Comparison of ENCODE assay signal across 19 cellular contexts in genomic region chr1:32709075-32709474, GRCh38. TPM values are rescaled to one million over a fixed set of nuclear protein-coding genes. Genes with fewer than 3 reads are reported as not detected.
"Had no signal": no experiment of that assay in that cellular context is flagged by ENCODE, and none has a peak within 500 bp of the region (broad histone marks: within the 10 kb centered on the region; RNA-seq: fewer than 3 reads in every experiment).

No MANE protein-coding gene starts in this region.

- H3K27ac ChIP-seq: colonic mucosa, hepatocyte, spleen, suprapubic skin had no signal

- H3K27me3 ChIP-seq: colonic mucosa, hepatocyte, suprapubic skin had no signal

- H3K9me3 ChIP-seq: colonic mucosa, spleen, suprapubic skin had no signal

- H3K36me3 Mint-ChIP-seq: activated naive CD8-positive, alpha-beta T cell treated with anti-CD3 and anti-CD28 coated beads, Interleukin-2, amount 10 ng/mL, durations not matched to agents 7 days and 5 days; brain; type B pancreatic cell had no signal

- H3K36me3 ChIP-seq: colonic mucosa, spleen, suprapubic skin had no signal

- H3K4me3 ChIP-seq: colonic mucosa, hepatocyte, spleen, suprapubic skin had no signal

- H3K4me1 ChIP-seq: colonic mucosa had no signal

- H3K79me2 ChIP-seq: hepatocyte had no signal

- H3K4me2 ChIP-seq: hepatocyte had no signal

- ATAC-seq: esophagus mucosa, sciatic nerve had no signal

- H2AFZ ChIP-seq: hepatocyte had no signal

- H3K4me3 Mint-ChIP-seq: activated CD4-positive, alpha-beta T cell treated with anti-CD3 and anti-CD28 coated beads, Interleukin-2, amount 10 ng/mL, durations not matched to agents 7 days and 5 days; activated naive CD8-positive, alpha-beta T cell treated with anti-CD3 and anti-CD28 coated beads, Interleukin-2, amount 10 ng/mL, durations not matched to agents 7 days and 5 days; activated T-helper 1 cell treated with anti-CD3 and anti-CD28 coated beads, Interleukin-12 subunit alpha, Interleukin-12 subunit beta, Interleukin-2, Interleukin-4 antibody, amounts not matched to agents 30 ng/mL and 10 ng/mL and 1 ng/mL, durations not matched to agents 14 hours and 24 hours and 36 hours; brain; stimulated activated naive CD8-positive, alpha-beta T cell treated with anti-CD3 and anti-CD28 coated beads, Interleukin-15, Interleukin-2, amounts not matched to agents 100 ng/mL and 50 ng/mL, for 24 hours; type B pancreatic cell had no signal

- H3K9me3 Mint-ChIP-seq: activated CD4-positive, alpha-beta T cell treated with anti-CD3 and anti-CD28 coated beads, Interleukin-2, amount 10 ng/mL, durations not matched to agents 7 days and 5 days; activated naive CD8-positive, alpha-beta T cell treated with anti-CD3 and anti-CD28 coated beads, Interleukin-2, amount 10 ng/mL, durations not matched to agents 7 days and 5 days; activated T-helper 1 cell treated with anti-CD3 and anti-CD28 coated beads, Interleukin-12 subunit alpha, Interleukin-12 subunit beta, Interleukin-2, Interleukin-4 antibody, amounts not matched to agents 30 ng/mL and 10 ng/mL and 1 ng/mL, durations not matched to agents 14 hours and 24 hours and 36 hours; brain; stimulated activated naive CD8-positive, alpha-beta T cell treated with anti-CD3 and anti-CD28 coated beads, Interleukin-15, Interleukin-2, amounts not matched to agents 100 ng/mL and 50 ng/mL, for 24 hours; type B pancreatic cell had no signal

- H3K27me3 Mint-ChIP-seq: type B pancreatic cell had no signal

- H3K4me1 Mint-ChIP-seq: activated naive CD8-positive, alpha-beta T cell treated with anti-CD3 and anti-CD28 coated beads, Interleukin-2, amount 10 ng/mL, durations not matched to agents 7 days and 5 days had no signal

- DNase-seq: activated CD4-positive, alpha-beta T cell treated with anti-CD3 and anti-CD28 coated beads, Interleukin-2, amount 10 ng/mL, durations not matched to agents 7 days and 5 days; activated CD4-positive, CD25-positive, alpha-beta regulatory T cell; activated CD8-positive, alpha-beta memory T cell treated with anti-CD3 and anti-CD28 coated beads for 24 hours; activated naive CD4-positive, alpha-beta T cell; activated naive CD8-positive, alpha-beta T cell treated with anti-CD3 and anti-CD28 coated beads, Interleukin-2, amount 10 ng/mL, durations not matched to agents 7 days and 5 days; central memory CD4-positive, alpha-beta T cell; colonic mucosa; islet precursor cell; spleen; T-helper 2 cell had no signal

- H3K27ac Mint-ChIP-seq: activated CD4-positive, alpha-beta T cell treated with anti-CD3 and anti-CD28 coated beads, Interleukin-2, amount 10 ng/mL, durations not matched to agents 7 days and 5 days; activated naive CD8-positive, alpha-beta T cell treated with anti-CD3 and anti-CD28 coated beads, Interleukin-2, amount 10 ng/mL, durations not matched to agents 7 days and 5 days; activated T-helper 1 cell treated with anti-CD3 and anti-CD28 coated beads, Interleukin-12 subunit alpha, Interleukin-12 subunit beta, Interleukin-2, Interleukin-4 antibody, amounts not matched to agents 30 ng/mL and 10 ng/mL and 1 ng/mL, durations not matched to agents 14 hours and 24 hours and 36 hours; brain; stimulated activated naive CD8-positive, alpha-beta T cell treated with anti-CD3 and anti-CD28 coated beads, Interleukin-15, Interleukin-2, amounts not matched to agents 100 ng/mL and 50 ng/mL, for 24 hours; type B pancreatic cell had no signal

RNA-seq across cellular contexts. Expression of gene SYNC, which starts 6.5 kb away (rescaled TPM):
- total RNA-seq: activated CD4-positive, alpha-beta T cell treated with anti-CD3 and anti-CD28 coated beads, Interleukin-2, amount 10 ng/mL, durations not matched to agents 7 days and 5 days; activated naive CD8-positive, alpha-beta T cell treated with anti-CD3 and anti-CD28 coated beads, Interleukin-2, amount 10 ng/mL, durations not matched to agents 7 days and 5 days; activated T-helper 1 cell treated with anti-CD3 and anti-CD28 coated beads, Interleukin-12 subunit alpha, Interleukin-12 subunit beta, Interleukin-2, Interleukin-4 antibody, amounts not matched to agents 30 ng/mL and 10 ng/mL and 1 ng/mL, durations not matched to agents 14 hours and 24 hours and 36 hours had no signal
- polyA plus RNA-seq: neural cell had no signal
